ENCODE assay signal across 1 cellular context in genomic region chr1:244010599-244011211, GRCh38.
A peak's percentile ranks its signal among the peaks of the same experiment; 100 is the strongest.
TF ChIP-seq lines count a peak whose summit lies in the region.

No MANE protein-coding gene starts in this region.

TF ChIP-seq in SK-N-SH treated with all-trans-retinoic acid at 6 μM for 48 hours, 23 proteins besides CTCF, POLR2A, EP300 and RAD21 (continued from another document):
- no peak for TF ChIP-seq POU6F1 (CRISPR knock-in tag; IDR thresholded peaks at IDR 0.05; ENCODE audit: borderline replicate concordance, low read depth)
- TF ChIP-seq CSRNP3 (CRISPR knock-in tag; IDR thresholded peaks at IDR 0.05) = no peak
- 0 out of 2 replicates have a peak, but pooled peaks have one; percentile 57 for TF ChIP-seq ZC3H10 (CRISPR knock-in tag; IDR thresholded peaks at IDR 0.05)
- TF ChIP-seq TOX (CRISPR knock-in tag; IDR thresholded peaks at IDR 0.05; ENCODE audit: borderline replicate concordance) = 0 out of 2 replicates have a peak, but pooled peaks have one; percentile 24
- TF ChIP-seq BACH2 (CRISPR knock-in tag; IDR thresholded peaks at IDR 0.05; ENCODE audit: borderline replicate concordance) = no peak
- TF ChIP-seq ISL1 (CRISPR knock-in tag; IDR thresholded peaks at IDR 0.05) = no peak
- TF ChIP-seq GLIS3 (CRISPR knock-in tag; IDR thresholded peaks at IDR 0.05) = no peak
- no peak for TF ChIP-seq RARB (CRISPR knock-in tag; IDR thresholded peaks at IDR 0.05)
- no peak for TF ChIP-seq ZNF565 (CRISPR knock-in tag; conservative IDR thresholded peaks at IDR 0.05; ENCODE audit: low read depth)
TF ChIP-seq in SK-N-SH treated with all-trans-retinoic acid at 6 μM for 48 hours: peak in this region for 2.
